ENCODE assay signal across 8 cellular contexts in the genomic region with DNA sequence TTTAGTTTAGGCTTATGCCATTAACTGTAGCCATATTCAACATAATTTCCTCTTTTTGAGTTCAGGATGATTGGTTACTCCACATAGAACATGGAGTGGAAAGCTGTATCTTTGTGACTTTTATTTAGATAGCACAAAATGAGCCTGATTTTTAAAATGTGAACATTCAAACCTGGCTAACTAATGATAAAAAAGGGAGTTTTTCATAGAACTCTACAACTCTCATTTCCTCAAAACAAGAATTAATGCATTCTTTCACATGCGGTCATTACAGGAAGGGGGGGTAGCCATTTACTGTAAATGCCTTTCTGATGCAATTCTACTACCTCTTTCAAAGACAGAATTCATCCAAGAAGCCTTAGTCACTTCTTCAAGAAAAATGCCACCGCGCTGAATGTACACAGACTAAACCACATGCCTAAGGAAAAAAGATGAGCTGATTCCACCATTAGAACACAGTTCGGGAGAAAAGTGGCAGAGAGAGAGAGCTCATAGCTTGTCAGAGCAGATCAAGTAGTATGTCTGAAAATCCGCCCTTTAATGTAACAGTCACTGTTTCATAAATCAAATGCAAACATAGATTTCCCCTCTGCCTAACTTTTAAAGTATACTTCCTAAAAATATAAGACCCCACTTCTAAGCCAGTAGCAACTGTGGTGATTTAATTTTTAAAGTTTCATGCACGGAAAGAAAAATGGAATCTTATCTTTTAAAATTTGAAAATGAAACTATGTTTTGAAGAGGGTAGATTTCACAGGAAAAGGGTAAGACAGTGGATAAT.
DNase-seq lines count a peak whose midpoint lies in the region; ATAC-seq, FAIRE-seq and TF ChIP-seq lines count a peak whose summit lies in the region.

No MANE protein-coding gene starts in this region.

- H3K4me3 ChIP-seq in adrenal gland, result no peak overlapping the region
- H3K4me3 ChIP-seq in right lobe of liver, result no peak overlapping the region

- TF ChIP-seq CTCF in AG09319 (IDR thresholded peaks at IDR 0.05; ENCODE audit: low read depth, low read length) (no peak), GM20000 (IDR thresholded peaks at IDR 0.05; ENCODE audit: extremely low read depth, missing control alignments) (no peak), adrenal gland (IDR thresholded peaks at IDR 0.05) (no peak), right lobe of liver (IDR thresholded peaks at IDR 0.05) (no peak)

- H3K27me3 ChIP-seq in adrenal gland (no peaks in the 10 kb centered on the region), right lobe of liver (no peaks in the 10 kb centered on the region)

- H3K27ac ChIP-seq in adrenal gland (peak overlapping the region in 3 of 5 donors; percentile 7 to 61 (median 36)), right lobe of liver (peak overlapping the region in 2 of 3 donors; percentile 14 to 65)

- H3K4me1 ChIP-seq in adrenal gland (replicated peaks in 1 of 2), result peaks cover 15 to 57% of the 10 kb centered on the region in 2 donors
- peaks cover 0 to 11% (median 0%) of the 10 kb centered on the region in 4 donors for H3K4me1 ChIP-seq in right lobe of liver

- peaks cover 0 to under 1% of the 10 kb centered on the region in 2 donors for H3K36me3 ChIP-seq in adrenal gland (replicated peaks in 1 of 2)
- no peaks in the 10 kb centered on the region for H3K36me3 ChIP-seq in right lobe of liver

- peak; percentile 95 for DNase-seq in AG09319 (ENCODE audit: extremely low read depth, low read depth)
- DNase-seq in GM20000 (ENCODE audit: low spot score), result peak; percentile 35
- DNase-seq in NCI-H226, result peak; percentile 91
- DNase-seq in adrenal gland, result peak in 2 of 7 donors; percentile 31 to 44
- no peak for DNase-seq in right lobe of liver
- DNase-seq in NCI-H1048 (lab: John Stamatoyannopoulos, UW), result no peak
- no peak for DNase-seq in frontal cortex (ENCODE audit: low spot score in 2 of 2)
- no peak for DNase-seq in DMS53 (lab: John Stamatoyannopoulos, UW)

- intact Hi-C loops in adrenal gland (cut with DNase I) (no loop called here), right lobe of liver (cut with DNase I) (no loop called here)

- no peak for FAIRE-seq in frontal cortex (lab: Jason Lieb, UNC)

- TF ChIP-seq POLR2A in adrenal gland (IDR thresholded peaks at IDR 0.05) (no peak), right lobe of liver (IDR thresholded peaks at IDR 0.05) (no peak)

- ATAC-seq in right lobe of liver, result peak; percentile 37 to 63 (median 56)

- 73 to 78% (median 75%) methylated on average over 6 of the region's 6 CpGs for WGBS in adrenal gland, 4 donors
- WGBS in right lobe of liver (ENCODE audit: insufficient coverage, low coverage, low lambda C conversion rate, missing lambda C conversion rate), result 60% methylated on average over 6 of the region's 6 CpGs

- H3K9me3 ChIP-seq in adrenal gland (replicated peaks in 1 of 3) (no peaks in the 10 kb centered on the region), right lobe of liver (no peaks in the 10 kb centered on the region)

Comparison
In these comparisons a context has a peak if more than half of its experiments do, and no peak if none do; other contexts are left out.
1. DNase-seq: peak in AG09319 (single experiment), GM20000 (single experiment) and NCI-H226 (single experiment); none in right lobe of liver (0 of 3), NCI-H1048 (single experiment), frontal cortex (0 of 2) and DMS53 (single experiment).